15 cellular contexts compared by ENCODE assay signal in genomic region chr4:26323807-26324206, GRCh38. TPM values are rescaled to one million over a fixed set of nuclear protein-coding genes. Genes with fewer than 3 reads are reported as not detected.
DNase-seq lines count a peak whose midpoint lies in the region; ATAC-seq and TF ChIP-seq lines count a peak whose summit lies in the region.
"Had no signal": no experiment of that assay in that cellular context is flagged by ENCODE, and none has a peak within 500 bp of the region (broad histone marks: within the 10 kb centered on the region; RNA-seq: fewer than 3 reads in every experiment).

No MANE protein-coding gene starts in this region.

- H3K4me3 ChIP-seq in GM23338 (peak overlapping the region; percentile 94), adipocyte (ENCODE audit: low read length) (peak overlapping the region; percentile 92), iPS-15b (ENCODE audit: low read depth, low read length) (peak overlapping the region; percentile 90)

- peak overlapping the region; percentile 97 for H3K4me3 Mint-ChIP-seq in GM23338

- H3K27me3 ChIP-seq in GM23338 (ENCODE audit: insufficient read depth) (no peaks in the 10 kb centered on the region), adipocyte (replicated peaks; ENCODE audit: control insufficient read depth, insufficient read depth, low read length) (no peaks in the 10 kb centered on the region), iPS-15b (ENCODE audit: control insufficient read depth, insufficient read depth, low read length) (no peaks in the 10 kb centered on the region)
- H3K27me3 ChIP-seq: neural progenitor cell had no signal

- H2AFZ ChIP-seq in GM23338 = no peak overlapping the region
- H2AFZ ChIP-seq: neural progenitor cell had no signal

- peak; percentile 18 for TF ChIP-seq CTCF in AG09319 (IDR thresholded peaks at IDR 0.05; ENCODE audit: low read depth, low read length)
- TF ChIP-seq CTCF in GM23338 (conservative IDR thresholded peaks at IDR 0.05; ENCODE audit: low read depth in 2 of 2) = peak in 1 of 2 experiments; percentile 25; a peak in 2 of 4 replicates

- peaks cover 76% of the 10 kb centered on the region for H3K79me2 ChIP-seq in GM23338 (replicated peaks; ENCODE audit: insufficient read depth)

- no peak for DNase-seq in AG09319 (ENCODE audit: extremely low read depth, low read depth)
- no peak for DNase-seq in GM23338 (ENCODE audit: low spot score)
- peak; percentile 85 for DNase-seq in adipocyte (ENCODE audit: low read depth)
- no peak for DNase-seq in HPDE6-E6E7 (ENCODE audit: extremely low spot score)
- no peak for DNase-seq in NCI-H774 (lab: John Stamatoyannopoulos, UW)
- DNase-seq: activated CD4-positive, alpha-beta T cell treated with anti-CD3 and anti-CD28 coated beads, Interleukin-2, amount 50 U/mL, for 1 hour; DMS 273 treated with DMSO at 0.1 percent for 48 hours; NCI-H187; RPMI8226; stimulated activated CD4-positive, alpha-beta T cell treated with anti-CD3 and anti-CD28 coated beads, Interleukin-4, amount 100 ng/mL, for 1 hour had no signal

- H3K36me3 Mint-ChIP-seq in GM23338 (ENCODE audit: low read depth) = no peaks in the 10 kb centered on the region; the same call in 1 of the 3 replicates

- peaks cover 59% of the 10 kb centered on the region for H3K4me1 ChIP-seq in GM23338 (ENCODE audit: insufficient read depth)
- peaks cover 57% of the 10 kb centered on the region for H3K4me1 ChIP-seq in adipocyte (ENCODE audit: control insufficient read depth, insufficient read depth, low read length)
- H3K4me1 ChIP-seq in iPS-15b (ENCODE audit: control insufficient read depth, insufficient read depth, low read length) = peaks cover 18% of the 10 kb centered on the region

- no peaks in the 10 kb centered on the region for H3K36me3 ChIP-seq in GM23338 (ENCODE audit: insufficient read depth)
- H3K36me3 ChIP-seq in adipocyte (ENCODE audit: control insufficient read depth, insufficient read depth, low read length, severe bottlenecking) = no peaks in the 10 kb centered on the region
- H3K36me3 ChIP-seq in iPS-15b (ENCODE audit: control insufficient read depth, insufficient read depth, low read length) = no peaks in the 10 kb centered on the region
- H3K36me3 ChIP-seq: neural progenitor cell had no signal

- H3K9me2 ChIP-seq in GM23338 (ENCODE audit: insufficient read depth) = no peaks in the 10 kb centered on the region

- ATAC-seq in GM23338 (no peak), GM19463 (IDR thresholded peaks at IDR 0.05; ENCODE audit: unreplicated experiment) (no peak), GM21423 (IDR thresholded peaks at IDR 0.05; ENCODE audit: unreplicated experiment) (no peak)

- peaks cover 36% of the 10 kb centered on the region for H3K4me1 Mint-ChIP-seq in GM23338

- peak overlapping the region; percentile 81 for H3K4me2 ChIP-seq in GM23338

- H3K9ac ChIP-seq in adipocyte (ENCODE audit: low read length) = peak overlapping the region; percentile 90
- H3K9ac ChIP-seq in iPS-15b (ENCODE audit: low read depth, low read length) = no peak overlapping the region
- H3K9ac ChIP-seq: neural progenitor cell had no signal

- H3K27ac ChIP-seq in GM23338 (ENCODE audit: low read depth) = no peak overlapping the region
- H3K27ac ChIP-seq: neural progenitor cell had no signal

- H3K9me3 ChIP-seq in adipocyte (ENCODE audit: control insufficient read depth, low read length) = no peaks in the 10 kb centered on the region
- H3K9me3 ChIP-seq in iPS-15b (ENCODE audit: control insufficient read depth, insufficient read depth, low read length) = no peaks in the 10 kb centered on the region

- H3K27me3 Mint-ChIP-seq in GM23338 (ENCODE audit: insufficient read depth, low read depth, poor library complexity) = peaks cover 10% of the 10 kb centered on the region
- H3K27me3 Mint-ChIP-seq: central memory CD8-positive, alpha-beta T cell had no signal

- peaks cover 12% of the 10 kb centered on the region for H3F3A ChIP-seq in GM23338 (replicated peaks; ENCODE audit: low read depth)

- peak overlapping the region; percentile 41 for H3K27ac Mint-ChIP-seq in GM23338
- H3K27ac Mint-ChIP-seq: neural progenitor cell had no signal

- peaks cover 54% of the 10 kb centered on the region for H4K20me1 ChIP-seq in GM23338 (replicated peaks; ENCODE audit: insufficient read depth)

- H3K9me3 Mint-ChIP-seq in GM23338 = no peaks in the 10 kb centered on the region; the same call in 2 of the 3 replicates
- H3K9me3 Mint-ChIP-seq: central memory CD8-positive, alpha-beta T cell; neural progenitor cell had no signal

TF ChIP-seq in GM23338, 12 proteins besides CTCF, POLR2A, EP300 and RAD21:
- no peak for TF ChIP-seq JUNB (IDR thresholded peaks at IDR 0.05; ENCODE audit: unreplicated experiment)
- TF ChIP-seq EZH2phosphoT487 (IDR thresholded peaks at IDR 0.05; ENCODE audit: unreplicated experiment) = no peak
- no peak for TF ChIP-seq ZNF114 (CRISPR knock-in tag; IDR thresholded peaks at IDR 0.05)
- TF ChIP-seq ETS1 (IDR thresholded peaks at IDR 0.05) = no peak
- TF ChIP-seq POLR2AphosphoS5 (IDR thresholded peaks at IDR 0.05; ENCODE audit: low read depth) = no peak
- no peak for TF ChIP-seq ZNF462 (CRISPR knock-in tag; IDR thresholded peaks at IDR 0.05)
- no peak for TF ChIP-seq CREB1 (CRISPR knock-in tag; IDR thresholded peaks at IDR 0.05; ENCODE audit: low read depth)
- TF ChIP-seq ZNF331 (CRISPR knock-in tag; IDR thresholded peaks at IDR 0.05; ENCODE audit: low read depth) = no peak
- no peak for TF ChIP-seq EZH2 (IDR thresholded peaks at IDR 0.05; ENCODE audit: low read depth, unreplicated experiment)
- no peak for TF ChIP-seq NANOG (IDR thresholded peaks at IDR 0.05; ENCODE audit: borderline replicate concordance)
- no peak for TF ChIP-seq STAT1 (IDR thresholded peaks at IDR 0.05; ENCODE audit: unreplicated experiment)

RNA-seq across cellular contexts. Expression of gene RBPJ, which starts 3.0 kb away (rescaled TPM):
- total RNA-seq in GM23338 (2014; rRNA removed; shearing (Covaris generic)) = 205 and 212 TPM in 2 replicates
- 457 and 461 TPM in 2 replicates for polyA plus RNA-seq in GM23338 (2016; fragmentation: Nextera tagmentation; extraction: Ambion mirVana)
